8 cellular contexts compared by ENCODE assay signal in genomic region chr4:16001484-16001858, GRCh38. TPM values are rescaled to one million over a fixed set of nuclear protein-coding genes. Genes with fewer than 3 reads are reported as not detected.
A peak's percentile ranks its signal among the peaks of the same experiment; 100 is the strongest.
DNase-seq lines count a peak whose midpoint lies in the region; ATAC-seq and TF ChIP-seq lines count a peak whose summit lies in the region.

No MANE protein-coding gene starts in this region.

- 0 to 1% methylated on average over 4 of the region's 4 CpGs for WGBS in thyroid gland, 2 donors

- intact Hi-C loops in thyroid gland (cut with DNase I): loop anchor here (5.0 to 10.0 kb wide), 3 partner anchors 39 to 197 kb away; partner anchors contain the start of gene FGFBP2

- DNase-seq in DMS 273 (lab: John Stamatoyannopoulos, UW; ENCODE audit: unreplicated experiment): peak; percentile 71
- peak; percentile 78 for DNase-seq in NOMO-1 treated with dmso at 0.1 percent for 144 hours (lab: John Stamatoyannopoulos, UW; ENCODE audit: unreplicated experiment)
- DNase-seq in activated T-cell treated with anti-CD3 and anti-CD28 coated beads for 48 hours (ENCODE audit: low read depth): peak; percentile 31
- DNase-seq in fibroblast of peridontal ligament (ENCODE audit: extremely low read depth): peak; percentile 77
- DNase-seq in neural crest cell (ENCODE audit: low read depth, low spot score): peak; percentile 44
- peak; percentile 66 to 67 for DNase-seq in thyroid gland

- no peak overlapping the region for H3K4me3 Mint-ChIP-seq in neural crest cell

- no peaks in the 10 kb centered on the region for H3K36me3 ChIP-seq in thyroid gland

- no peaks in the 10 kb centered on the region for H3K4me1 ChIP-seq in thyroid gland

- no peak overlapping the region for H3K27ac Mint-ChIP-seq in neural crest cell (ENCODE audit: unreplicated experiment)

- H3K9me3 ChIP-seq in thyroid gland: no peaks in the 10 kb centered on the region

- H3K4me3 ChIP-seq in thyroid gland (replicated peaks in 1 of 3): no peak overlapping the region

- H3K27me3 ChIP-seq in thyroid gland: no peaks in the 10 kb centered on the region

- no peaks in the 10 kb centered on the region for H3K9me3 Mint-ChIP-seq in neural crest cell

- H3K27ac ChIP-seq in thyroid gland: no peak overlapping the region

- ATAC-seq in GM19438 (IDR thresholded peaks at IDR 0.05; ENCODE audit: low read depth, unreplicated experiment) (peak; percentile 94), HG03469 (IDR thresholded peaks at IDR 0.05; ENCODE audit: unreplicated experiment) (peak; percentile 89)

- no peaks in the 10 kb centered on the region for H3K27me3 Mint-ChIP-seq in neural crest cell (ENCODE audit: low read depth)

- no peaks in the 10 kb centered on the region for H3K4me1 Mint-ChIP-seq in neural crest cell

- TF ChIP-seq POLR2A in thyroid gland (IDR thresholded peaks at IDR 0.05): no peak

- TF ChIP-seq CTCF in neural crest cell (conservative IDR thresholded peaks at IDR 0.05) (peak; percentile 87), thyroid gland (IDR thresholded peaks at IDR 0.05) (peak; percentile 38 to 96 (median 78))

- H3K36me3 Mint-ChIP-seq in neural crest cell (ENCODE audit: low read depth): no peaks in the 10 kb centered on the region

RNA-seq across cellular contexts. Expression of gene FGFBP2, which starts 38.5 kb away (rescaled TPM):
- total RNA-seq in neural crest cell (0.28 TPM in 1 of 2 replicates, not detected in the other), thyroid gland (1 to 10 TPM in 2 of 4 donors, under 1 TPM in 2; 0.67 to 3.7 (median 0.92) TPM)
